ENCODE assay signal across 19 cellular contexts in genomic region chr17:82092995-82093751, GRCh38. TPM values are rescaled to one million over a fixed set of nuclear protein-coding genes. Genes with fewer than 3 reads are reported as not detected.
A peak's percentile ranks its signal among the peaks of the same experiment; 100 is the strongest.
DNase-seq lines count a peak whose midpoint lies in the region; ATAC-seq and TF ChIP-seq lines count a peak whose summit lies in the region.
"Had no signal": no experiment of that assay in that cellular context is flagged by ENCODE, and none has a peak within 500 bp of the region (broad histone marks: within the 10 kb centered on the region; RNA-seq: fewer than 3 reads in every experiment).

No MANE protein-coding gene starts in this region.

- no peak overlapping the region for H3K27ac Mint-ChIP-seq in neural crest cell (ENCODE audit: unreplicated experiment)
- no peak overlapping the region for H3K27ac Mint-ChIP-seq in endothelial cell (ENCODE audit: unreplicated experiment)
- H3K27ac Mint-ChIP-seq: memory B cell; natural killer cell treated with Interleukin-12 subunit alpha and Interleukin-12 subunit beta and Interleukin-15 and Interleukin-18, amount 100 ng/mL, for 72 hours; T-helper 2 cell treated with Interferon-gamma antibody and Interleukin-4, amounts not matched to agents 5 μg/mL and 100 μg/mL, for 36 hours; type B pancreatic cell had no signal

- peak; percentile 61 for DNase-seq in activated effector memory CD4-positive, alpha-beta T cell treated with anti-CD3 and anti-CD28 coated beads, Interleukin-2, amount 50 U/mL, for 16 hours
- no peak for DNase-seq in activated effector memory CD4-positive, alpha-beta T cell treated with Interleukin-2 at 50 U/mL for 16 hours
- DNase-seq in adipocyte (ENCODE audit: low read depth) = no peak
- DNase-seq in neural crest cell (ENCODE audit: low read depth, low spot score) = no peak
- no peak for DNase-seq in endothelial cell (ENCODE audit: low spot score)
- DNase-seq: activated CD8-positive, alpha-beta memory T cell treated with anti-CD3 and anti-CD28 coated beads for 24 hours; dermis blood vessel endothelial cell; foreskin melanocyte; hypothalamus; islet precursor cell; NCI-H1105 treated with DMSO at 0.1 percent for 48 hours; NK-92 treated with Interleukin-12 subunit alpha and Interleukin-12 subunit beta, amount 100 ng/mL, for 24 hours; SK-N-SH; stomach had no signal

- ATAC-seq in GM18502 (IDR thresholded peaks at IDR 0.05; ENCODE audit: poor library complexity, unreplicated experiment) = no peak
- ATAC-seq: natural killer cell treated with Interleukin-12 subunit alpha and Interleukin-12 subunit beta and Interleukin-15 and Interleukin-18, amount 100 ng/mL, for 72 hours had no signal

- peak overlapping the region; percentile 76 for H3K4me3 ChIP-seq in adipocyte (ENCODE audit: low read length)
- H3K4me3 ChIP-seq: stomach had no signal

- no peak for TF ChIP-seq CTCF in neural crest cell (conservative IDR thresholded peaks at IDR 0.05)
- TF ChIP-seq CTCF in endothelial cell (IDR thresholded peaks at IDR 0.05; ENCODE audit: unreplicated experiment) = no peak

- H3K36me3 ChIP-seq in adipocyte (ENCODE audit: control insufficient read depth, insufficient read depth, low read length, severe bottlenecking) = peaks cover 82% of the 10 kb centered on the region

- H3K4me1 Mint-ChIP-seq in neural crest cell (peaks cover 4% of the 10 kb centered on the region), endothelial cell (ENCODE audit: unreplicated experiment) (no peaks in the 10 kb centered on the region)

- H3K27me3 ChIP-seq in adipocyte (replicated peaks; ENCODE audit: control insufficient read depth, insufficient read depth, low read length) = no peaks in the 10 kb centered on the region
- H3K27me3 ChIP-seq: stomach had no signal

- H3K9ac ChIP-seq in adipocyte (ENCODE audit: low read length) = peak overlapping the region; percentile 74
- H3K9ac ChIP-seq: SK-N-SH had no signal

- H3K9me3 ChIP-seq in adipocyte (ENCODE audit: control insufficient read depth, low read length) = no peaks in the 10 kb centered on the region
- H3K9me3 ChIP-seq: SK-N-SH, stomach had no signal

- H3K4me3 Mint-ChIP-seq in neural crest cell (peak overlapping the region; percentile 34), endothelial cell (ENCODE audit: unreplicated experiment) (no peak overlapping the region)
- H3K4me3 Mint-ChIP-seq: memory B cell; natural killer cell treated with Interleukin-12 subunit alpha and Interleukin-12 subunit beta and Interleukin-15 and Interleukin-18, amount 100 ng/mL, for 72 hours; T-helper 2 cell treated with Interferon-gamma antibody and Interleukin-4, amounts not matched to agents 5 μg/mL and 100 μg/mL, for 36 hours; type B pancreatic cell had no signal

- H3K27me3 Mint-ChIP-seq in neural crest cell (ENCODE audit: low read depth) = no peaks in the 10 kb centered on the region
- no peaks in the 10 kb centered on the region for H3K27me3 Mint-ChIP-seq in endothelial cell (ENCODE audit: unreplicated experiment)
- H3K27me3 Mint-ChIP-seq: memory B cell; natural killer cell treated with Interleukin-12 subunit alpha and Interleukin-12 subunit beta and Interleukin-15 and Interleukin-18, amount 100 ng/mL, for 72 hours; type B pancreatic cell had no signal

- H3K36me3 Mint-ChIP-seq in neural crest cell (ENCODE audit: low read depth) (no peaks in the 10 kb centered on the region), endothelial cell (ENCODE audit: low read depth, unreplicated experiment) (peaks cover 3% of the 10 kb centered on the region)
- H3K36me3 Mint-ChIP-seq: natural killer cell treated with Interleukin-12 subunit alpha and Interleukin-12 subunit beta and Interleukin-15 and Interleukin-18, amount 100 ng/mL, for 72 hours; type B pancreatic cell had no signal

- no peaks in the 10 kb centered on the region for H3K9me3 Mint-ChIP-seq in neural crest cell
- H3K9me3 Mint-ChIP-seq in endothelial cell (ENCODE audit: unreplicated experiment) = no peaks in the 10 kb centered on the region
- H3K9me3 Mint-ChIP-seq: memory B cell; natural killer cell treated with Interleukin-12 subunit alpha and Interleukin-12 subunit beta and Interleukin-15 and Interleukin-18, amount 100 ng/mL, for 72 hours; T-helper 2 cell treated with Interferon-gamma antibody and Interleukin-4, amounts not matched to agents 5 μg/mL and 100 μg/mL, for 36 hours; type B pancreatic cell had no signal

- H3K4me1 ChIP-seq in adipocyte (ENCODE audit: control insufficient read depth, insufficient read depth, low read length) = peaks cover 7% of the 10 kb centered on the region

RNA-seq across cellular contexts. Expression of gene FASN, which starts 4.9 kb away (rescaled TPM):
- total RNA-seq in neural crest cell = 816 and 839 TPM in 2 replicates
- 400 TPM for total RNA-seq in endothelial cell (ENCODE audit: unreplicated experiment)

RNA-seq across cellular contexts. Expression of gene DUS1L, which starts 27.6 kb away (rescaled TPM):
- total RNA-seq in neural crest cell (126 and 131 TPM in 2 replicates), endothelial cell (ENCODE audit: unreplicated experiment) (74.1 TPM)

RNA-seq across cellular contexts. Expression of gene GPS1, which starts 41.5 kb away (rescaled TPM):
- total RNA-seq in neural crest cell (154 and 156 TPM in 2 replicates), endothelial cell (ENCODE audit: unreplicated experiment) (80.0 TPM)

RNA-seq across cellular contexts. Expression of gene RFNG, which starts 41.6 kb away (rescaled TPM):
- total RNA-seq in neural crest cell (44.5 and 46.0 TPM in 2 replicates), endothelial cell (ENCODE audit: unreplicated experiment) (19.7 TPM)

RNA-seq across cellular contexts. Expression of gene DCXR, which starts 55.7 kb away (rescaled TPM):
- 198 and 199 TPM in 2 replicates for total RNA-seq in neural crest cell
- total RNA-seq in endothelial cell (ENCODE audit: unreplicated experiment) = 30.8 TPM
